Comparison of ENCODE assay signal across 13 cellular contexts in the genomic region with DNA sequence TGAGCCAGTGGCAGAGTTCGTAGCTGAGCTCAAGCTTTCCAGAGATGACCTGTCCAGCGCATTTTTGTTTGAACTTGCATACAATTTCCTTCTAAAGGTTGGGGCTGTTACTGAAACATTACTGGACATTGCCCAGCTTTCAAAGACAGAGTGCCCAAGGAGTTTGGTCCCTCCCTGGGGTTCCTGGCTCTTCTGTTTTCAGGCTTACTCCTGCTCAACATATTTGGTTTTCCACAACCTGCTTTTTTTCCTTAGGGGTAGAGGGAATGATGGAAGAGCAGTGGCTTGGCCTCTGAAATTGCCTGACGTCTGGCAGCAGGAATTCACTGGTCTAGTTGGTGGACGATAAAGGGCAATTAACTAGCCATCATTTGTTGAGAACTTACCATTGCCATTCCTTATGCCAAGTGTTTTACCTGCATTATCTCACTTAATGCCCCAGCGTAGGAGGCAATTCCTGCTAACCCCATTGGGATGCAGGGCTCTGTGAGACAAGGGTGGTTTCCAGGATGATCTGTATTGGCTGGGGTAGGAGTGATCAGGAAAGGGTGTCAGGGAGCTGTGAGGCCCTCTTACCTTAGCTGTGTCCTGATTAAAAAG. TPM values are rescaled to one million over a fixed set of nuclear protein-coding genes. Genes with fewer than 3 reads are reported as not detected.
DNase-seq lines count a peak whose midpoint lies in the region; ATAC-seq, FAIRE-seq and TF ChIP-seq lines count a peak whose summit lies in the region.
"Had no signal": no experiment of that assay in that cellular context is flagged by ENCODE, and none has a peak within 500 bp of the region (broad histone marks: within the 10 kb centered on the region; RNA-seq: fewer than 3 reads in every experiment).

No MANE protein-coding gene starts in this region.

- TF ChIP-seq POLR2A in gastrocnemius medialis (IDR thresholded peaks at IDR 0.05): no peak

- H3K4me3 ChIP-seq in GM12864 (ENCODE audit: low read depth, low read length) (peak overlapping the region; percentile 59), kidney (ENCODE audit: low read length in 2 of 2) (peak overlapping the region; percentile 53 to 67), gastrocnemius medialis (no peak overlapping the region)

- H3K9ac ChIP-seq in kidney (ENCODE audit: low read length in 2 of 2): peak overlapping the region in 1 of 2 donors; percentile 63

- FAIRE-seq in kidney (lab: Jason Lieb, UNC): no peak
- FAIRE-seq: TTC549 had no signal

- DNase-seq in GM12864 (ENCODE audit: low read depth) (no peak), NCI-H748 (lab: John Stamatoyannopoulos, UW; ENCODE audit: unreplicated experiment) (peak; percentile 31), kidney (no peak), gastrocnemius medialis (no peak), NAMALWA (ENCODE audit: low spot score) (no peak), DMS114 treated with DMSO at 0.1 percent for 48 hours (lab: John Stamatoyannopoulos, UW; ENCODE audit: unreplicated experiment) (no peak), NCI-H1436 treated with DMSO at 0.1 percent for 48 hours (lab: John Stamatoyannopoulos, UW) (no peak)
- DNase-seq: activated naive CD8-positive, alpha-beta T cell treated with anti-CD3 and anti-CD28 coated beads, Interleukin-2, amount 50 U/mL, for 24 hours; foreskin keratinocyte; MV-4-11; stimulated activated naive CD4-positive, alpha-beta T cell had no signal

- ATAC-seq in gastrocnemius medialis: no peak
- ATAC-seq: activated naive CD8-positive, alpha-beta T cell treated with anti-CD3 and anti-CD28 coated beads, Interleukin-2, amount 50 U/mL, for 24 hours; foreskin keratinocyte had no signal

- no peaks in the 10 kb centered on the region for H3K27me3 ChIP-seq in gastrocnemius medialis
- H3K27me3 ChIP-seq: neutrophil had no signal

- H3K4me1 ChIP-seq in kidney (ENCODE audit: control insufficient read depth in 1 of 2, insufficient read depth in 1 of 2, low read depth in 1 of 2, low read length in 2 of 2): peaks cover 23 to 31% of the 10 kb centered on the region in 2 donors
- peaks cover 11 to 42% of the 10 kb centered on the region in 2 donors for H3K4me1 ChIP-seq in gastrocnemius medialis
- H3K4me1 ChIP-seq: foreskin keratinocyte had no signal

- H3K36me3 ChIP-seq in kidney (ENCODE audit: control insufficient read depth in 1 of 2, insufficient read depth in 2 of 2, low read length in 2 of 2) (no peaks in the 10 kb centered on the region), gastrocnemius medialis (no peaks in the 10 kb centered on the region)
- H3K36me3 ChIP-seq: neutrophil had no signal

- no peak for TF ChIP-seq CTCF in GM12864 (IDR thresholded peaks at IDR 0.05; ENCODE audit: low read depth, low read length, missing control alignments)
- no peak for TF ChIP-seq CTCF in kidney (IDR thresholded peaks at IDR 0.05; ENCODE audit: borderline replicate concordance, extremely low read depth, insufficient read depth)
- no peak for TF ChIP-seq CTCF in gastrocnemius medialis (IDR thresholded peaks at IDR 0.05 in 4 of 5, conservative IDR thresholded peaks at IDR 0.05 in 1 of 5)

- in situ Hi-C loops in gastrocnemius medialis (cut with MboI; ENCODE audit: low sequenced_read_pairs in 4 of 4): no loop called here

- H3K27ac ChIP-seq in kidney (ENCODE audit: low read depth in 2 of 2, low read length in 2 of 2): peak overlapping the region; percentile 90 to 95
- H3K27ac ChIP-seq in gastrocnemius medialis: peak overlapping the region; percentile 74 to 87 (median 82)
- H3K27ac ChIP-seq: foreskin keratinocyte, neutrophil had no signal

- intact Hi-C loops in kidney (cut with DNase I) (no loop called here), gastrocnemius medialis (cut with DNase I; ENCODE audit: low total_unique reads) (loop anchor here (5.0 kb wide), 3 partner anchors 103 to 193 kb away; no protein-coding TSS in a partner anchor)

- no peaks in the 10 kb centered on the region for H3K9me3 ChIP-seq in kidney (ENCODE audit: control insufficient read depth in 1 of 2, low read length in 2 of 2)
- no peaks in the 10 kb centered on the region for H3K9me3 ChIP-seq in gastrocnemius medialis
- H3K9me3 ChIP-seq: neutrophil had no signal

RNA-seq across cellular contexts. Expression of a gene that starts 1.2 kb away (rescaled TPM):
- total RNA-seq in kidney (114 TPM), gastrocnemius medialis (10 to 100 TPM in 2 of 4 donors, 1 to 10 TPM in 2; 5.9 to 11.8 (median 9.8) TPM)
- polyA plus RNA-seq in kidney (ENCODE audit: insufficient read depth, low read depth, low replicate concordance): 137 TPM

RNA-seq across cellular contexts. Expression of a gene that starts 54.2 kb away (rescaled TPM):
- total RNA-seq in kidney (0.50 TPM), gastrocnemius medialis (not detected)
- polyA plus RNA-seq in kidney (ENCODE audit: insufficient read depth, low read depth, low replicate concordance): 0.80 TPM

RNA-seq across cellular contexts. Expression of a gene that starts 54.3 kb away (rescaled TPM):
- 26.1 TPM for total RNA-seq in kidney
- polyA plus RNA-seq in kidney (ENCODE audit: insufficient read depth, low read depth, low replicate concordance): 27.1 TPM
- total RNA-seq in gastrocnemius medialis: 10 to 100 TPM; 42.9 to 66.4 (median 57.8) TPM

Comparison
In these comparisons a context has a peak if more than half of its experiments do, and no peak if none do; other contexts are left out.
1. H3K4me3 ChIP-seq: peak in GM12864 (single experiment) and kidney (2 of 2); none in gastrocnemius medialis (0 of 4).